Comparison of ENCODE assay signal across 8 cellular contexts in genomic region chr17:58083491-58084316, GRCh38. TPM values are rescaled to one million over a fixed set of nuclear protein-coding genes. Genes with fewer than 3 reads are reported as not detected.
DNase-seq lines count a peak whose midpoint lies in the region; ATAC-seq and TF ChIP-seq lines count a peak whose summit lies in the region.

No MANE protein-coding gene starts in this region.

- peaks cover 20 to 45% of the 10 kb centered on the region in 2 donors for H3K4me1 ChIP-seq in adrenal gland (replicated peaks in 1 of 2)
- H3K4me1 ChIP-seq in hepatocyte (ENCODE audit: insufficient read depth) = peaks cover 34% of the 10 kb centered on the region
- H3K4me1 ChIP-seq in sigmoid colon = peaks cover 0 to 53% (median 45%) of the 10 kb centered on the region in 4 donors

- DNase-seq in C1 segment of cervical spinal cord (lab: John Stamatoyannopoulos, UW) = peak in 9 of 14 donors; percentile 19 to 72 (median 51)
- peak; percentile 59 for DNase-seq in T follicular helper cell (ENCODE audit: low read depth)
- peak; percentile 77 to 85 (median 82) for DNase-seq in adrenal gland
- peak; percentile 84 for DNase-seq in hepatocyte (ENCODE audit: low spot score)
- peak; percentile 86 for DNase-seq in sigmoid colon
- no peak for DNase-seq in amniotic stem cell (lab: John Stamatoyannopoulos, UW)

- no peak for TF ChIP-seq EP300 in sigmoid colon (IDR thresholded peaks at IDR 0.05)

- no peak for TF ChIP-seq CTCF in adrenal gland (IDR thresholded peaks at IDR 0.05)
- no peak for TF ChIP-seq CTCF in hepatocyte (IDR thresholded peaks at IDR 0.05; ENCODE audit: poor library complexity)
- TF ChIP-seq CTCF in sigmoid colon (IDR thresholded peaks at IDR 0.05) = no peak

- peak overlapping the region; percentile 89 for H3K4me2 ChIP-seq in hepatocyte

- intact Hi-C loops in adrenal gland (cut with DNase I) = loop anchor here in 1 of 2 donors (5.0 kb wide), 1 partner anchor 76 kb away; the partner anchor contains the start of gene SRSF1
- intact Hi-C loops in sigmoid colon (cut with DNase I) = loop anchor here (1.0 to 10.0 kb wide), 4 partner anchors 23 to 969 kb away; partner anchors contain the start of genes MRPS23 and SRSF1

- no peaks in the 10 kb centered on the region for H3K27me3 ChIP-seq in adrenal gland
- no peaks in the 10 kb centered on the region for H3K27me3 ChIP-seq in hepatocyte
- H3K27me3 ChIP-seq in sigmoid colon = no peaks in the 10 kb centered on the region

- H3K27ac ChIP-seq in adrenal gland = peak overlapping the region; percentile 88 to 99 (median 95)
- H3K27ac ChIP-seq in hepatocyte = peak overlapping the region; percentile 96
- peak overlapping the region; percentile 93 to 99 (median 98) for H3K27ac ChIP-seq in sigmoid colon

- ATAC-seq in GM19395 (IDR thresholded peaks at IDR 0.05; ENCODE audit: unreplicated experiment) (peak; percentile 49), HG03520 (IDR thresholded peaks at IDR 0.05; ENCODE audit: unreplicated experiment) (peak; percentile 40)

- no peaks in the 10 kb centered on the region for H3K9me2 ChIP-seq in hepatocyte (replicated peaks; ENCODE audit: insufficient read depth)

- no peaks in the 10 kb centered on the region for H3K9me3 ChIP-seq in adrenal gland (replicated peaks in 1 of 3)
- no peaks in the 10 kb centered on the region for H3K9me3 ChIP-seq in hepatocyte (ENCODE audit: low read depth)
- no peaks in the 10 kb centered on the region for H3K9me3 ChIP-seq in sigmoid colon

- peaks cover 52% of the 10 kb centered on the region for H4K20me1 ChIP-seq in hepatocyte (ENCODE audit: insufficient read depth, poor library complexity, severe bottlenecking)

- H3K36me3 ChIP-seq in adrenal gland (replicated peaks in 1 of 2) (peaks cover 0 to 23% of the 10 kb centered on the region in 2 donors), hepatocyte (replicated peaks; ENCODE audit: insufficient read depth, low read depth) (no peaks in the 10 kb centered on the region), sigmoid colon (peaks cover 0 to 17% (median 7%) of the 10 kb centered on the region in 4 donors)

- H3K4me3 ChIP-seq in adrenal gland = peak overlapping the region; percentile 72 to 100 (median 86)
- H3K4me3 ChIP-seq in hepatocyte = peak overlapping the region; percentile 99
- H3K4me3 ChIP-seq in sigmoid colon = peak overlapping the region; percentile 80 to 99 (median 98)

- TF ChIP-seq POLR2A in adrenal gland (IDR thresholded peaks at IDR 0.05) (peak; percentile 42 to 70), sigmoid colon (IDR thresholded peaks at IDR 0.05) (peak in 1 of 2 donors; percentile 13)

- no peak overlapping the region for H2AFZ ChIP-seq in hepatocyte

- 0 to 1% (median 0%) methylated on average over 1 to 92 of the region's 92 CpGs for WGBS in adrenal gland, 4 donors
- WGBS in hepatocyte (ENCODE audit: low lambda C conversion rate, missing lambda C conversion rate) = under 1% methylated on average over 37 of the region's 92 CpGs
- WGBS in sigmoid colon, 2 donors = 1% methylated on average over 92 of the region's 92 CpGs

- peaks cover 54% of the 10 kb centered on the region for H3K79me2 ChIP-seq in hepatocyte

RNA-seq across cellular contexts. Expression of gene DYNLL2, which starts 0.5 kb away (rescaled TPM):
- total RNA-seq in adrenal gland = 100 to 1,000 TPM in 1 of 8 donors, 10 to 100 TPM in 7; 18.5 to 207 (median 37.3) TPM
- 100 to 1,000 TPM in 1 of 3 donors, 10 to 100 TPM in 2; 19.8 to 194 (median 31.0) TPM for polyA plus RNA-seq in adrenal gland
- total RNA-seq in hepatocyte = 19.0 and 23.2 TPM in 2 replicates
- 2.2 and 2.7 TPM in 2 replicates for polyA plus RNA-seq in hepatocyte
- 10 to 100 TPM; 19.4 to 28.9 (median 22.8) TPM for total RNA-seq in sigmoid colon
- polyA plus RNA-seq in sigmoid colon = 10 to 100 TPM; 26.4 to 44.9 (median 32.1) TPM
